10 cellular contexts compared by ENCODE assay signal in the genomic region with DNA sequence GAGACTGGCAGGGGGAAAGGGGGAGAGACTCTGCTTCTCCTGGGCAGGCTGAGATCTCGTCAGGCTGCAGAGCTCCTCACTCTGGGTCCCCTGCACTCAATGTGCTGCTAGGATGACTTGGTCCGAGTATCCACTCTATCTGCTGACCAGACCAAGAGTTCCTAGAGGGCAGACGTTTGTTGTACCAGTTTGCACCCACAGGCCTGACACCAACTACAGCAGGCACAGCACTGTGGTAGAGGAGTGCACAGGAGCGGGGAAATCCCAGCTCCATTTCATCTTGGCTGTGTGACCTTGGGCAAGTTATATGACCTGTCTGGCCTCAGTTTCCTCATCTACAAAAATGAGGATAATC. TPM values are rescaled to one million over a fixed set of nuclear protein-coding genes. Genes with fewer than 3 reads are reported as not detected.
DNase-seq lines count a peak whose midpoint lies in the region; ATAC-seq and TF ChIP-seq lines count a peak whose summit lies in the region.
"Had no signal": no experiment of that assay in that cellular context is flagged by ENCODE, and none has a peak within 500 bp of the region (broad histone marks: within the 10 kb centered on the region; RNA-seq: fewer than 3 reads in every experiment).

No MANE protein-coding gene starts in this region.

- peak overlapping the region; percentile 81 for H3K27ac ChIP-seq in CD4-positive, CD25-positive, alpha-beta regulatory T cell (ENCODE audit: insufficient read depth, low read length, poor library complexity, severe bottlenecking)
- H3K27ac ChIP-seq in endodermal cell (ENCODE audit: low read depth, low read length), result no peak overlapping the region
- no peak overlapping the region for H3K27ac ChIP-seq in neural progenitor cell

- peaks cover 18% of the 10 kb centered on the region for H3K36me3 Mint-ChIP-seq in CD4-positive, CD25-positive, alpha-beta regulatory T cell
- H3K36me3 Mint-ChIP-seq in endodermal cell (ENCODE audit: low read depth), result peaks cover 25% of the 10 kb centered on the region
- H3K36me3 Mint-ChIP-seq in neural progenitor cell, result peaks cover 24% of the 10 kb centered on the region

- peaks cover 97% of the 10 kb centered on the region for H4K20me1 ChIP-seq in neural progenitor cell (ENCODE audit: low read depth)

- H3K4me3 Mint-ChIP-seq in CD4-positive, CD25-positive, alpha-beta regulatory T cell, result peak overlapping the region; percentile 27 to 85 (median 72)
- H3K4me3 Mint-ChIP-seq in endodermal cell (no peak overlapping the region), neural progenitor cell (no peak overlapping the region)

- no peak overlapping the region for H2AFZ ChIP-seq in neural progenitor cell (replicated peaks)

- peaks cover 5 to 92% (median 68%) of the 10 kb centered on the region in 4 donors for H3K4me1 Mint-ChIP-seq in CD4-positive, CD25-positive, alpha-beta regulatory T cell
- peaks cover 72% of the 10 kb centered on the region for H3K4me1 Mint-ChIP-seq in endodermal cell
- peaks cover 17% of the 10 kb centered on the region for H3K4me1 Mint-ChIP-seq in neural progenitor cell

- no peaks in the 10 kb centered on the region for H3K27me3 Mint-ChIP-seq in CD4-positive, CD25-positive, alpha-beta regulatory T cell
- H3K27me3 Mint-ChIP-seq in endodermal cell (ENCODE audit: insufficient read depth) (no peaks in the 10 kb centered on the region), neural progenitor cell (ENCODE audit: insufficient read depth, low read depth) (peaks cover 16% of the 10 kb centered on the region)

- peaks cover 59% of the 10 kb centered on the region for H3K4me1 ChIP-seq in CD4-positive, CD25-positive, alpha-beta regulatory T cell (ENCODE audit: control insufficient read depth, insufficient read depth, low read length, poor library complexity, severe bottlenecking)
- H3K4me1 ChIP-seq in endodermal cell (ENCODE audit: control insufficient read depth, insufficient read depth, low read length) (peaks cover 51% of the 10 kb centered on the region), neural progenitor cell (peaks cover 5% of the 10 kb centered on the region)

- no peaks in the 10 kb centered on the region for H3F3A ChIP-seq in neural progenitor cell (ENCODE audit: low read depth)

- H3K36me3 ChIP-seq in CD4-positive, CD25-positive, alpha-beta regulatory T cell (ENCODE audit: control insufficient read depth, insufficient read depth, low read length), result peaks cover 7% of the 10 kb centered on the region
- H3K36me3 ChIP-seq in endodermal cell (ENCODE audit: control insufficient read depth, insufficient read depth, low read length), result peaks cover 28% of the 10 kb centered on the region
- H3K36me3 ChIP-seq in neural progenitor cell, result no peaks in the 10 kb centered on the region

- H3K9me3 ChIP-seq in CD4-positive, CD25-positive, alpha-beta regulatory T cell (ENCODE audit: control insufficient read depth in 2 of 2, low read length in 2 of 2), result no peaks in the 10 kb centered on the region
- no peaks in the 10 kb centered on the region for H3K9me3 ChIP-seq in endodermal cell (ENCODE audit: control insufficient read depth, low read length)
- H3K9me3 ChIP-seq in neural progenitor cell (ENCODE audit: low read depth), result no peaks in the 10 kb centered on the region

- peaks cover 98% of the 10 kb centered on the region for H3K79me2 ChIP-seq in neural progenitor cell (ENCODE audit: low read depth)

- no peaks in the 10 kb centered on the region for H3K27me3 ChIP-seq in CD4-positive, CD25-positive, alpha-beta regulatory T cell (ENCODE audit: control insufficient read depth, insufficient read depth, low read length)
- H3K27me3 ChIP-seq in endodermal cell (ENCODE audit: control insufficient read depth, insufficient read depth, low read length, poor library complexity, severe bottlenecking) (no peaks in the 10 kb centered on the region), neural progenitor cell (no peaks in the 10 kb centered on the region)

- TF ChIP-seq CTCF in endodermal cell (conservative IDR thresholded peaks at IDR 0.05) (no peak), neural progenitor cell (IDR thresholded peaks at IDR 0.05) (no peak)

- no peak overlapping the region for H3K9ac ChIP-seq in endodermal cell (ENCODE audit: extremely low read depth, low read length, poor library complexity, severe bottlenecking)
- H3K9ac ChIP-seq in neural progenitor cell, result no peak overlapping the region

- no peak overlapping the region for H3K4me2 ChIP-seq in neural progenitor cell

- H3K9me3 Mint-ChIP-seq in CD4-positive, CD25-positive, alpha-beta regulatory T cell, result no peaks in the 10 kb centered on the region
- H3K9me3 Mint-ChIP-seq in endodermal cell (no peaks in the 10 kb centered on the region), neural progenitor cell (no peaks in the 10 kb centered on the region)

- H3K27ac Mint-ChIP-seq in CD4-positive, CD25-positive, alpha-beta regulatory T cell, result peak overlapping the region; percentile 87 to 97 (median 96)
- H3K27ac Mint-ChIP-seq in endodermal cell (peak overlapping the region; percentile 33), neural progenitor cell (peak overlapping the region; percentile 14)

- ATAC-seq in CD4-positive, CD25-positive, alpha-beta regulatory T cell (ENCODE audit: low read depth in 2 of 2), result no peak
- ATAC-seq in SK-N-SH treated with all-trans-retinoic acid at 6 μM for 48 hours (peak; percentile 55; the same call in 2 of the 3 replicates), HG02642 (IDR thresholded peaks at IDR 0.05; ENCODE audit: poor library complexity, unreplicated experiment) (no peak)

- WGBS in endodermal cell (ENCODE audit: insufficient coverage in 1 of 2, insufficient read length in 1 of 2), 2 experiments, result 90 to 95% methylated on average over 2 to 4 of the region's 4 CpGs

- peak overlapping the region; percentile 48 for H3K4me3 ChIP-seq in CD4-positive, CD25-positive, alpha-beta regulatory T cell (ENCODE audit: low read depth, low read length)
- H3K4me3 ChIP-seq in endodermal cell (ENCODE audit: low read length), result peak overlapping the region; percentile 6
- H3K4me3 ChIP-seq in neural progenitor cell, result no peak overlapping the region

- no peak for DNase-seq in CD4-positive, CD25-positive, alpha-beta regulatory T cell
- DNase-seq in endodermal cell (no peak), neural progenitor cell (ENCODE audit: low spot score) (no peak), NCI-H446 (lab: John Stamatoyannopoulos, UW) (no peak), NCI-H1417 treated with DMSO at 0.1 percent for 48 hours (lab: John Stamatoyannopoulos, UW) (no peak)
- DNase-seq in stimulated activated naive CD4-positive, alpha-beta T cell (lab: John Stamatoyannopoulos, UW), result no peak
- DNase-seq: KG1, RPMI8226 had no signal

TF ChIP-seq in SK-N-SH treated with all-trans-retinoic acid at 6 μM for 48 hours, 23 proteins besides CTCF, POLR2A, EP300 and RAD21:
- no peak for TF ChIP-seq GLIS3 (CRISPR knock-in tag; IDR thresholded peaks at IDR 0.05)
- TF ChIP-seq, protein P1, sequence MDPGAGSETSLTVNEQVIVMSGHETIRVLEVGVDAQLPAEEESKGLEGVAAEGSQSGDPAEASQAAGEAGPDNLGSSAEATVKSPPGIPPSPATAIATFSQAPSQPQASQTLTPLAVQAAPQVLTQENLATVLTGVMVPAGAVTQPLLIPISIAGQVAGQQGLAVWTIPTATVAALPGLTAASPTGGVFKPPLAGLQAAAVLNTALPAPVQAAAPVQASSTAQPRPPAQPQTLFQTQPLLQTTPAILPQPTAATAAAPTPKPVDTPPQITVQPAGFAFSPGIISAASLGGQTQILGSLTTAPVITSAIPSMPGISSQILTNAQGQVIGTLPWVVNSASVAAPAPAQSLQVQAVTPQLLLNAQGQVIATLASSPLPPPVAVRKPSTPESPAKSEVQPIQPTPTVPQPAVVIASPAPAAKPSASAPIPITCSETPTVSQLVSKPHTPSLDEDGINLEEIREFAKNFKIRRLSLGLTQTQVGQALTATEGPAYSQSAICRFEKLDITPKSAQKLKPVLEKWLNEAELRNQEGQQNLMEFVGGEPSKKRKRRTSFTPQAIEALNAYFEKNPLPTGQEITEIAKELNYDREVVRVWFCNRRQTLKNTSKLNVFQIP (CRISPR knock-in tag; IDR thresholded peaks at IDR 0.05; ENCODE audit: borderline replicate concordance, low read depth), result no peak
- no peak for TF ChIP-seq PPARA (CRISPR knock-in tag; IDR thresholded peaks at IDR 0.05; ENCODE audit: borderline replicate concordance)
- TF ChIP-seq TOX (CRISPR knock-in tag; IDR thresholded peaks at IDR 0.05; ENCODE audit: borderline replicate concordance), result no peak
- TF ChIP-seq ESRRG (CRISPR knock-in tag; IDR thresholded peaks at IDR 0.05), result no peak
- TF ChIP-seq ZNF565 (CRISPR knock-in tag; conservative IDR thresholded peaks at IDR 0.05; ENCODE audit: low read depth), result no peak
- no peak for TF ChIP-seq ZNF70 (CRISPR knock-in tag; IDR thresholded peaks at IDR 0.05)
- TF ChIP-seq, protein P2, sequence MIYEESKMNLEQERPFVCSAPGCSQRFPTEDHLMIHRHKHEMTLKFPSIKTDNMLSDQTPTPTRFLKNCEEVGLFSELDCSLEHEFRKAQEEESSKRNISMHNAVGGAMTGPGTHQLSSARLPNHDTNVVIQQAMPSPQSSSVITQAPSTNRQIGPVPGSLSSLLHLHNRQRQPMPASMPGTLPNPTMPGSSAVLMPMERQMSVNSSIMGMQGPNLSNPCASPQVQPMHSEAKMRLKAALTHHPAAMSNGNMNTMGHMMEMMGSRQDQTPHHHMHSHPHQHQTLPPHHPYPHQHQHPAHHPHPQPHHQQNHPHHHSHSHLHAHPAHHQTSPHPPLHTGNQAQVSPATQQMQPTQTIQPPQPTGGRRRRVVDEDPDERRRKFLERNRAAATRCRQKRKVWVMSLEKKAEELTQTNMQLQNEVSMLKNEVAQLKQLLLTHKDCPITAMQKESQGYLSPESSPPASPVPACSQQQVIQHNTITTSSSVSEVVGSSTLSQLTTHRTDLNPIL (CRISPR knock-in tag; IDR thresholded peaks at IDR 0.05; ENCODE audit: low read depth), result no peak

RNA-seq across cellular contexts. Expression of a gene that starts 29.0 kb away (rescaled TPM):
- total RNA-seq in CD4-positive, CD25-positive, alpha-beta regulatory T cell, result 71.8 TPM
- 100 to 1,000 TPM in 3 of 4 donors, 10 to 100 TPM in 1; 90.4 to 116 (median 106) TPM for polyA plus RNA-seq in CD4-positive, CD25-positive, alpha-beta regulatory T cell
- total RNA-seq in endodermal cell (10 to 100 TPM; 46.7 to 47.8 TPM), neural progenitor cell (ENCODE audit: low replicate concordance) (17.9 and 44.0 TPM in 2 replicates)
- polyA plus RNA-seq in endodermal cell (2013, experiment 1 of 2), result 44.4 TPM
- 41.1 TPM for polyA plus RNA-seq in endodermal cell (2013, experiment 2 of 2)

RNA-seq across cellular contexts. Expression of a gene that starts 31.9 kb away (rescaled TPM):
- 429 TPM for total RNA-seq in CD4-positive, CD25-positive, alpha-beta regulatory T cell
- polyA plus RNA-seq in CD4-positive, CD25-positive, alpha-beta regulatory T cell, result 10 to 100 TPM in 2 of 4 donors, 1 to 10 TPM in 2; 4.7 to 13.5 (median 8.6) TPM
- 10 to 100 TPM; 59.2 to 64.0 TPM for total RNA-seq in endodermal cell
- 22.9 TPM for polyA plus RNA-seq in endodermal cell (2013, experiment 1 of 2)
- 17.8 TPM for polyA plus RNA-seq in endodermal cell (2013, experiment 2 of 2)
- 6.3 and 19.1 TPM in 2 replicates for total RNA-seq in neural progenitor cell (ENCODE audit: low replicate concordance)

Comparison
In these comparisons a context has a peak if more than half of its experiments do, and no peak if none do; other contexts are left out.
1. H3K27ac Mint-ChIP-seq: peak in every context shown above with its lines; median percentile 96 in CD4-positive, CD25-positive, alpha-beta regulatory T cell; 33 in endodermal cell; 14 in neural progenitor cell.
2. H3K4me3 Mint-ChIP-seq: peak in CD4-positive, CD25-positive, alpha-beta regulatory T cell (4 of 4); none in endodermal cell (single experiment) and neural progenitor cell (single experiment).